Comparison of ENCODE assay signal across 20 cellular contexts in the genomic region with DNA sequence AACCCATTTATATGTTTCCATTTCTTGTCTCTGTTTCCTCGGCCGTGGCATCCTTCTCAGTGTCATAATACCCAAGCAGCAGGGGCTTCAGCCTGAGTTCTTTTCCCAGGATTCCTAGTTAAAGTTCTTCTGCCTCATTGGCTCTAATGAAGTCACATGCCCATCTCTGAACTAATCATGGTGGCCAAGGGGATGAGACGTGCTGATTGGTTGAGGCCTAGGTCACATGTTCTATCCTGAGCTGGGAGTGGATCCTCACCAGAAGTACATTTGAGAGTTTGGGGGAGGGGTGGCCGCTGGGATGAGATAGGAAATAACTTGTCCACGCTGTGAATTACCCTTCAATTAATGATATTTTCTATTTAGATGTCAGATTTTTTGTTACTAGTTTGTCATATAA. TPM values are rescaled to one million over a fixed set of nuclear protein-coding genes. Genes with fewer than 3 reads are reported as not detected.
DNase-seq lines count a peak whose midpoint lies in the region; ATAC-seq, FAIRE-seq and TF ChIP-seq lines count a peak whose summit lies in the region.
"Had no signal": no experiment of that assay in that cellular context is flagged by ENCODE, and none has a peak within 500 bp of the region (broad histone marks: within the 10 kb centered on the region; RNA-seq: fewer than 3 reads in every experiment).

No MANE protein-coding gene starts in this region.

- peaks cover 89% of the 10 kb centered on the region for H3K4me1 Mint-ChIP-seq in Calu3 (ENCODE audit: low read depth, unreplicated experiment)

- in situ Hi-C loops in GM12878 (cut with MboI) (no loop called here), gastrocnemius medialis (cut with MboI; ENCODE audit: low sequenced_read_pairs in 4 of 4) (no loop called here)

- no peaks in the 10 kb centered on the region; the same call in 1 of the 3 replicates for H3K9me3 ChIP-seq in GM12878 (replicated peaks; ENCODE audit: control insufficient read depth, insufficient read depth, low read length)
- H3K9me3 ChIP-seq in stomach: no peaks in the 10 kb centered on the region
- H3K9me3 ChIP-seq in gastrocnemius medialis: no peaks in the 10 kb centered on the region

- no peak overlapping the region for H3K4me2 ChIP-seq in GM12878 (ENCODE audit: control insufficient read depth, insufficient read depth)
- H3K4me2 ChIP-seq: BLaER1 had no signal

- no peak for TF ChIP-seq RAD21 in GM12878 (IDR thresholded peaks at IDR 0.05; ENCODE audit: insufficient read depth, low read depth, low read length)

- peak overlapping the region; percentile 53 for H3K27ac Mint-ChIP-seq in Calu3 (ENCODE audit: unreplicated experiment)

- FAIRE-seq in GM12878 (lab: Jason Lieb, UNC): no peak
- FAIRE-seq: GM19239, HTR-8/SVneo had no signal

- H3K4me3 ChIP-seq in GM12878 (no peak overlapping the region), stomach (no peak overlapping the region), gastrocnemius medialis (no peak overlapping the region)
- H3K4me3 ChIP-seq: BLaER1 had no signal

- H3K27me3 Mint-ChIP-seq in Calu3 (ENCODE audit: unreplicated experiment): no peaks in the 10 kb centered on the region

- BruUV-seq in Calu3 (replicated peaks; lab: Mats Ljungman, UMichigan) (no TSS peak), GM12878 (replicated peaks; lab: Mats Ljungman, UMichigan) (no TSS peak)

- no peaks in the 10 kb centered on the region for H3K9me3 Mint-ChIP-seq in Calu3 (ENCODE audit: low read depth, unreplicated experiment)

- no peak overlapping the region for H2AFZ ChIP-seq in GM12878 (ENCODE audit: control insufficient read depth, low read depth, low read length)

- no peaks in the 10 kb centered on the region for H3K4me1 ChIP-seq in GM12878 (ENCODE audit: control insufficient read depth, insufficient read depth, low read length)
- H3K4me1 ChIP-seq in stomach: peaks cover 6 to 24% (median 11%) of the 10 kb centered on the region in 4 donors
- H3K4me1 ChIP-seq in gastrocnemius medialis: no peaks in the 10 kb centered on the region
- H3K4me1 ChIP-seq: BLaER1 had no signal

- no peak for DNase-seq in Calu3
- DNase-seq in LHCN-M2 (ENCODE audit: low read depth): peak; percentile 8
- DNase-seq in GM12878 (ENCODE audit: low read depth, low spot score): no peak
- no peak for DNase-seq in stomach
- DNase-seq in gastrocnemius medialis: no peak
- no peak for DNase-seq in posterior vena cava (ENCODE audit: low spot score)
- DNase-seq in effector CD4-positive, alpha-beta T cell: no peak
- DNase-seq: DMS 273 treated with DMSO at 0.1 percent for 48 hours, HCEC 1CT, KBM-7, NCI-H1092, NCI-H2081 treated with DMSO at 0.1 percent for 48 hours, NCI-H226, NCI-H524 treated with DMSO at 0.1 percent for 48 hours, SHP77, T-helper 2 cell had no signal

- no peaks in the 10 kb centered on the region for H3K36me3 ChIP-seq in GM12878 (ENCODE audit: control insufficient read depth in 2 of 2, insufficient read depth in 2 of 2, low read length in 1 of 2)
- no peaks in the 10 kb centered on the region for H3K36me3 ChIP-seq in stomach
- H3K36me3 ChIP-seq in gastrocnemius medialis: no peaks in the 10 kb centered on the region
- H3K36me3 ChIP-seq: BLaER1 had no signal

- H3K36me3 Mint-ChIP-seq in Calu3 (ENCODE audit: insufficient read depth, unreplicated experiment): peaks cover 61% of the 10 kb centered on the region

- TF ChIP-seq EP300 in GM12878 (IDR thresholded peaks at IDR 0.05; ENCODE audit: borderline replicate concordance in 1 of 2, control insufficient read depth in 1 of 2, low read depth in 2 of 2, low read length in 2 of 2) (no peak), stomach (IDR thresholded peaks at IDR 0.05) (no peak)

- 35% methylated on average over 5 of the region's 5 CpGs for WGBS in GM12878 (ENCODE audit: insufficient coverage, insufficient replicate concordance, low lambda C conversion rate, missing lambda C conversion rate)
- WGBS in stomach, 5 donors: 85 to 94% (median 92%) methylated on average over 5 of the region's 5 CpGs

- TF ChIP-seq CTCF in Calu3 (IDR thresholded peaks at IDR 0.05; ENCODE audit: unreplicated experiment) (no peak), GM12878 (IDR thresholded peaks at IDR 0.05 in 2 of 3, conservative IDR thresholded peaks at IDR 0.05 in 1 of 3; ENCODE audit: control insufficient read depth in 2 of 3, extremely low read depth in 1 of 3, insufficient read depth in 1 of 3, low read depth in 3 of 3, low read length in 3 of 3) (no peak), stomach (IDR thresholded peaks at IDR 0.05) (no peak), gastrocnemius medialis (IDR thresholded peaks at IDR 0.05 in 4 of 5, conservative IDR thresholded peaks at IDR 0.05 in 1 of 5) (no peak)

- POLR2A ChIA-PET in GM12878 (lab: Charles Lee): no interaction called here

- H3K27me3 ChIP-seq in GM12878 (replicated peaks in 1 of 2; ENCODE audit: control insufficient read depth in 2 of 2, insufficient read depth in 2 of 2, low read length in 1 of 2) (peaks cover 0 to 4% of the 10 kb centered on the region in 2 experiments; a peak in 1 of 4 replicates), stomach (no peaks in the 10 kb centered on the region), gastrocnemius medialis (no peaks in the 10 kb centered on the region)
- H3K27me3 ChIP-seq: BLaER1 had no signal

- H3K27ac ChIP-seq in GM12878 (ENCODE audit: control insufficient read depth, insufficient read depth) (no peak overlapping the region), stomach (peak overlapping the region in 3 of 5 donors; percentile 54 to 73 (median 56)), gastrocnemius medialis (no peak overlapping the region)
- H3K27ac ChIP-seq: BLaER1 had no signal

- no peaks in the 10 kb centered on the region for H3K79me2 ChIP-seq in GM12878 (ENCODE audit: control insufficient read depth, insufficient read depth, low read length)

- ATAC-seq in GM12878 (no peak), gastrocnemius medialis (no peak)

- RAD21 ChIA-PET in GM12878 (lab: Charles Lee; ENCODE audit: unreplicated experiment): no interaction called here

- TF ChIP-seq POLR2A in GM12878 (IDR thresholded peaks at IDR 0.05; ENCODE audit: low read depth, low read length): no peak
- TF ChIP-seq POLR2A in stomach (IDR thresholded peaks at IDR 0.05): no peak
- no peak for TF ChIP-seq POLR2A in gastrocnemius medialis (IDR thresholded peaks at IDR 0.05)

- intact Hi-C loops in Calu3 (cut with micrococcal nuclease; ENCODE audit: unreplicated experiment) (loop anchor here (5.0 to 10.0 kb wide), 3 partner anchors 126 to 302 kb away; no protein-coding TSS in a partner anchor), GM12878 (cut with micrococcal nuclease; ENCODE audit: unreplicated experiment) (no loop called here), stomach (cut with DNase I; ENCODE audit: low total_unique reads) (no loop called here), gastrocnemius medialis (cut with DNase I; ENCODE audit: low total_unique reads) (no loop called here), posterior vena cava (cut with DNase I) (no loop called here)

- CTCF ChIA-PET in Calu3 (lab: Charles Lee) (interaction anchor here (0.6 kb wide), 2 partner anchors 111 to 330 kb away, joined by 3 read pairs; no protein-coding TSS in a partner anchor), GM12878 (lab: Yijun Ruan, JAX) (interaction anchor here (0.7 kb wide), 1 partner anchor 304 kb away, joined by 4 read pairs; no protein-coding TSS in a partner anchor)

- H3K9ac ChIP-seq in GM12878 (ENCODE audit: control insufficient read depth, insufficient read depth, low read length): no peak overlapping the region
- H3K9ac ChIP-seq: BLaER1 had no signal

- peak overlapping the region; percentile 38 for H3K4me3 Mint-ChIP-seq in Calu3 (ENCODE audit: low read depth, unreplicated experiment)

- SMC1A ChIA-PET in GM12878 (lab: Charles Lee; ENCODE audit: uncharacterized antibody, unreplicated experiment): no interaction called here

- H4K20me1 ChIP-seq in GM12878 (ENCODE audit: control insufficient read depth, insufficient read depth): no peaks in the 10 kb centered on the region
- H4K20me1 ChIP-seq: BLaER1 had no signal

RNA-seq across cellular contexts. Expression of gene UGT1A5, which starts 3.8 kb away (rescaled TPM):
- 7.1 and 7.3 TPM in 2 replicates for total RNA-seq in Calu3 (2022)
- total RNA-seq in LHCN-M2 (2014; rRNA removed): not detected in 2 replicates
- not detected for polyA plus RNA-seq in LHCN-M2 (2012)
- not detected in 2 replicates for total RNA-seq in GM12878 (2013; cell fraction: nucleolus; rRNA removed)
- total RNA-seq in GM12878 (2014; rRNA removed): not detected in 2 replicates
- total RNA-seq in GM12878 (2014; rRNA removed; fragmentation: Illumina TruSeq; extraction: Trizol): not detected in 2 replicates
- total RNA-seq in GM12878 (2021): not detected in 2 replicates
- polyA plus RNA-seq in GM12878 (2011; ENCODE audit: low read depth): not detected
- not detected in 2 replicates for polyA plus RNA-seq in GM12878 (2011; rRNA removed)
- not detected in 2 replicates for polyA plus RNA-seq in GM12878 (2011; cell fraction: cytosol; rRNA removed)
- not detected in 2 replicates for polyA plus RNA-seq in GM12878 (2011; cell fraction: nucleus; rRNA removed)
- not detected in 2 replicates for polyA plus RNA-seq in GM12878 (2012)
- not detected in 2 replicates for polyA plus RNA-seq in GM12878 (2014; fragmentation: Illumina TruSeq; extraction: Trizol)
- polyA plus RNA-seq in GM12878 (2014; fragmentation: Nextera tagmentation; extraction: Ambion mirVana): not detected
- not detected in 2 replicates for polyA plus RNA-seq in GM12878 (2014; rRNA removed)
- polyA plus RNA-seq in GM12878 (2016; fragmentation: Nextera tagmentation; extraction: Ambion mirVana): not detected
- not detected in 2 replicates for polyA minus RNA-seq in GM12878 (2011; rRNA and poly(A)+ RNA removed)
- polyA minus RNA-seq in GM12878 (2011; cell fraction: cytosol; rRNA and poly(A)+ RNA removed): not detected in 2 replicates
- not detected in 2 replicates for polyA minus RNA-seq in GM12878 (2011; cell fraction: nucleus; rRNA and poly(A)+ RNA removed)
- 10 to 100 TPM in 1 of 5 donors, 1 to 10 TPM in 1, under 1 TPM in 1, not detected in 2; 0.37 to 13.0 (median 1.7) TPM for total RNA-seq in stomach
- not detected for polyA plus RNA-seq in stomach
- not detected for total RNA-seq in gastrocnemius medialis
- not detected for total RNA-seq in posterior vena cava
- total RNA-seq: M059J had no signal

RNA-seq across cellular contexts. Expression of gene UGT1A4, which starts 9.6 kb away (rescaled TPM):
- 6.1 TPM in 2 replicates for total RNA-seq in Calu3 (2022)
- not detected in 2 replicates for total RNA-seq in LHCN-M2 (2014; rRNA removed)
- polyA plus RNA-seq in LHCN-M2 (2012): not detected
- not detected in 2 replicates for total RNA-seq in GM12878 (2013; cell fraction: nucleolus; rRNA removed)
- total RNA-seq in GM12878 (2014; rRNA removed): not detected in 2 replicates
- not detected in 2 replicates for total RNA-seq in GM12878 (2014; rRNA removed; fragmentation: Illumina TruSeq; extraction: Trizol)
- total RNA-seq in GM12878 (2021): 0.21 TPM in 1 of 2 replicates, not detected in the other
- polyA plus RNA-seq in GM12878 (2011; ENCODE audit: low read depth): not detected
- not detected in 2 replicates for polyA plus RNA-seq in GM12878 (2011; rRNA removed)
- not detected in 2 replicates for polyA plus RNA-seq in GM12878 (2011; cell fraction: cytosol; rRNA removed)
- polyA plus RNA-seq in GM12878 (2011; cell fraction: nucleus; rRNA removed): not detected in 2 replicates
- not detected in 2 replicates for polyA plus RNA-seq in GM12878 (2012)
- not detected in 2 replicates for polyA plus RNA-seq in GM12878 (2014; fragmentation: Illumina TruSeq; extraction: Trizol)
- not detected for polyA plus RNA-seq in GM12878 (2014; fragmentation: Nextera tagmentation; extraction: Ambion mirVana)
- polyA plus RNA-seq in GM12878 (2014; rRNA removed): not detected in 2 replicates
- polyA plus RNA-seq in GM12878 (2016; fragmentation: Nextera tagmentation; extraction: Ambion mirVana): not detected
- not detected in 2 replicates for polyA minus RNA-seq in GM12878 (2011; rRNA and poly(A)+ RNA removed)
- polyA minus RNA-seq in GM12878 (2011; cell fraction: cytosol; rRNA and poly(A)+ RNA removed): not detected in 2 replicates
- polyA minus RNA-seq in GM12878 (2011; cell fraction: nucleus; rRNA and poly(A)+ RNA removed): not detected in 2 replicates
- 1 to 10 TPM in 3 of 5 donors, under 1 TPM in 1, not detected in 1; 0.73 to 7.2 (median 3.9) TPM for total RNA-seq in stomach
- polyA plus RNA-seq in stomach: under 1 TPM in 1 of 3 donors, not detected in 2; 0.38 TPM
- under 1 TPM in 1 of 4 donors, not detected in 3; 0.51 TPM for total RNA-seq in gastrocnemius medialis
- not detected for total RNA-seq in posterior vena cava
- total RNA-seq: M059J had no signal

RNA-seq across cellular contexts. Expression of gene UGT1A6, which starts 16.3 kb away (rescaled TPM):
- total RNA-seq in Calu3 (2022): 98.0 and 116 TPM in 2 replicates
- total RNA-seq in LHCN-M2 (2014; rRNA removed): not detected in 2 replicates
- polyA plus RNA-seq in LHCN-M2 (2012): not detected
- not detected in 2 replicates for total RNA-seq in GM12878 (2013; cell fraction: nucleolus; rRNA removed)
- total RNA-seq in GM12878 (2014; rRNA removed): not detected in 2 replicates
- total RNA-seq in GM12878 (2014; rRNA removed; fragmentation: Illumina TruSeq; extraction: Trizol): not detected in 2 replicates
- total RNA-seq in GM12878 (2021): not detected in 2 replicates
- not detected for polyA plus RNA-seq in GM12878 (2011; ENCODE audit: low read depth)
- polyA plus RNA-seq in GM12878 (2011; rRNA removed): not detected in 2 replicates
- not detected in 2 replicates for polyA plus RNA-seq in GM12878 (2011; cell fraction: cytosol; rRNA removed)
- polyA plus RNA-seq in GM12878 (2011; cell fraction: nucleus; rRNA removed): not detected in 2 replicates
- not detected in 2 replicates for polyA plus RNA-seq in GM12878 (2012)
- polyA plus RNA-seq in GM12878 (2014; fragmentation: Illumina TruSeq; extraction: Trizol): not detected in 2 replicates
- not detected for polyA plus RNA-seq in GM12878 (2014; fragmentation: Nextera tagmentation; extraction: Ambion mirVana)
- not detected in 2 replicates for polyA plus RNA-seq in GM12878 (2014; rRNA removed)
- polyA plus RNA-seq in GM12878 (2016; fragmentation: Nextera tagmentation; extraction: Ambion mirVana): not detected
- polyA minus RNA-seq in GM12878 (2011; rRNA and poly(A)+ RNA removed): not detected in 2 replicates
- not detected in 2 replicates for polyA minus RNA-seq in GM12878 (2011; cell fraction: cytosol; rRNA and poly(A)+ RNA removed)
- polyA minus RNA-seq in GM12878 (2011; cell fraction: nucleus; rRNA and poly(A)+ RNA removed): not detected in 2 replicates
- total RNA-seq in stomach: 100 to 1,000 TPM in 1 of 5 donors, 10 to 100 TPM in 4; 22.9 to 184 (median 30.6) TPM
- 10 to 100 TPM in 1 of 3 donors, 1 to 10 TPM in 2; 3.5 to 12.8 (median 6.5) TPM for polyA plus RNA-seq in stomach
- under 1 TPM in 1 of 4 donors, not detected in 3; 0.31 TPM for total RNA-seq in gastrocnemius medialis
- not detected for total RNA-seq in posterior vena cava

RNA-seq across cellular contexts. Expression of gene UGT1A3, which starts 19.9 kb away (rescaled TPM):
- total RNA-seq in Calu3 (2022) (5.9 and 6.0 TPM in 2 replicates), LHCN-M2 (2014; rRNA removed) (not detected in 2 replicates), GM12878 (2014; rRNA removed) (not detected in 2 replicates), GM12878 (2014; rRNA removed; fragmentation: Illumina TruSeq; extraction: Trizol) (not detected in 2 replicates), GM12878 (2021) (not detected in 2 replicates), stomach (10 to 100 TPM in 1 of 5 donors, 1 to 10 TPM in 3, not detected in 1; 1.3 to 10.7 (median 7.8) TPM), gastrocnemius medialis (under 1 TPM in 1 of 4 donors, not detected in 3; 0.16 TPM), posterior vena cava (not detected)
- polyA plus RNA-seq in LHCN-M2 (2012): not detected
- not detected in 2 replicates for total RNA-seq in GM12878 (2013; cell fraction: nucleolus; rRNA removed)
- polyA plus RNA-seq in GM12878 (2011; ENCODE audit: low read depth): not detected
- polyA plus RNA-seq in GM12878 (2011; rRNA removed) (not detected in 2 replicates), GM12878 (2014; fragmentation: Illumina TruSeq; extraction: Trizol) (not detected in 2 replicates), GM12878 (2014; fragmentation: Nextera tagmentation; extraction: Ambion mirVana) (not detected), GM12878 (2014; rRNA removed) (not detected in 2 replicates), GM12878 (2016; fragmentation: Nextera tagmentation; extraction: Ambion mirVana) (not detected), stomach (not detected)
- polyA plus RNA-seq in GM12878 (2011; cell fraction: cytosol; rRNA removed): not detected in 2 replicates
- not detected in 2 replicates for polyA plus RNA-seq in GM12878 (2011; cell fraction: nucleus; rRNA removed)
- polyA plus RNA-seq in GM12878 (2012): not detected in 2 replicates
- not detected in 2 replicates for polyA minus RNA-seq in GM12878 (2011; rRNA and poly(A)+ RNA removed)
- polyA minus RNA-seq in GM12878 (2011; cell fraction: cytosol; rRNA and poly(A)+ RNA removed): not detected in 2 replicates
- polyA minus RNA-seq in GM12878 (2011; cell fraction: nucleus; rRNA and poly(A)+ RNA removed): not detected in 2 replicates
- total RNA-seq: M059J had no signal

RNA-seq across cellular contexts. Expression of gene UGT1A7, which starts 27.2 kb away (rescaled TPM):
- total RNA-seq in Calu3 (2022) (7.2 and 7.8 TPM in 2 replicates), LHCN-M2 (2014; rRNA removed) (not detected in 2 replicates), GM12878 (2014; rRNA removed) (not detected in 2 replicates), GM12878 (2014; rRNA removed; fragmentation: Illumina TruSeq; extraction: Trizol) (not detected in 2 replicates), GM12878 (2021) (not detected in 2 replicates), stomach (10 to 100 TPM in 1 of 5 donors, 1 to 10 TPM in 2, under 1 TPM in 1, not detected in 1; 0.45 to 37.1 (median 3.6) TPM), gastrocnemius medialis (not detected), posterior vena cava (not detected)
- not detected for polyA plus RNA-seq in LHCN-M2 (2012)
- total RNA-seq in GM12878 (2013; cell fraction: nucleolus; rRNA removed): 0.20 and 0.27 TPM in 2 replicates
- not detected for polyA plus RNA-seq in GM12878 (2011; ENCODE audit: low read depth)
- polyA plus RNA-seq in GM12878 (2011; rRNA removed) (not detected in 2 replicates), GM12878 (2014; fragmentation: Illumina TruSeq; extraction: Trizol) (not detected in 2 replicates), GM12878 (2014; fragmentation: Nextera tagmentation; extraction: Ambion mirVana) (not detected), GM12878 (2014; rRNA removed) (not detected in 2 replicates), GM12878 (2016; fragmentation: Nextera tagmentation; extraction: Ambion mirVana) (not detected), stomach (10 to 100 TPM in 1 of 3 donors, 1 to 10 TPM in 1, not detected in 1; 3.4 to 34.0 TPM)
- not detected in 2 replicates for polyA plus RNA-seq in GM12878 (2011; cell fraction: cytosol; rRNA removed)
- not detected in 2 replicates for polyA plus RNA-seq in GM12878 (2011; cell fraction: nucleus; rRNA removed)
- polyA plus RNA-seq in GM12878 (2012): not detected in 2 replicates
- not detected in 2 replicates for polyA minus RNA-seq in GM12878 (2011; rRNA and poly(A)+ RNA removed)
- not detected in 2 replicates for polyA minus RNA-seq in GM12878 (2011; cell fraction: cytosol; rRNA and poly(A)+ RNA removed)
- not detected in 2 replicates for polyA minus RNA-seq in GM12878 (2011; cell fraction: nucleus; rRNA and poly(A)+ RNA removed)
- total RNA-seq: M059J had no signal

Comparison
In these comparisons a context has a peak if more than half of its experiments do, and no peak if none do; other contexts are left out.
1. H3K27ac ChIP-seq: peak in stomach (3 of 5); none in GM12878 (single experiment) and gastrocnemius medialis (0 of 4).
2. RNA of gene UGT1A6, which starts 16.3 kb away (total RNA-seq): 98.0 to 116 TPM in Calu3 and 22.9 to 184 TPM in stomach; 0.31 TPM in gastrocnemius medialis, not detected in posterior vena cava, not detected in LHCN-M2 and not detected in GM12878; every median in the first group is over 10 times any median in the second.